Comparison of ENCODE assay signal across 26 cellular contexts in genomic region chr2:137718786-137719185, GRCh38.
"Had no signal": no experiment of that assay in that cellular context is flagged by ENCODE, and none has a peak within 500 bp of the region (broad histone marks: within the 10 kb centered on the region; RNA-seq: fewer than 3 reads in every experiment).

No MANE protein-coding gene starts in this region.

- H3K4me3 ChIP-seq: stomach, suprapubic skin, testis, thoracic aorta, thyroid gland, tibial artery, tibial nerve, transverse colon, upper lobe of left lung, upper lobe of right lung, uterus, vagina had no signal

- H3K27me3 ChIP-seq: stomach, suprapubic skin, testis, thyroid gland, tibial artery, tibial nerve, transverse colon, upper lobe of left lung, upper lobe of right lung, uterus, vagina had no signal

- H3K36me3 ChIP-seq: stomach, suprapubic skin, thoracic aorta, thyroid gland, tibial artery, tibial nerve, transverse colon, upper lobe of left lung, upper lobe of right lung, uterus, vagina had no signal

- H3K27ac ChIP-seq: stomach, suprapubic skin, testis, thoracic aorta, thyroid gland, tibial artery, tibial nerve, transverse colon, upper lobe of left lung, upper lobe of right lung, uterus, vagina had no signal

- H3K9me3 ChIP-seq: suprapubic skin, testis, thoracic aorta, thyroid gland, transverse colon, upper lobe of right lung, uterus, vagina had no signal

- FAIRE-seq: urothelium cell line had no signal

- ATAC-seq: stimulated activated effector memory CD8-positive, alpha-beta T cell treated with anti-CD3 and anti-CD28 coated beads, Interleukin-12 subunit alpha, Interleukin-12 subunit beta, amount 100 ng/mL, for 72 hours; stimulated activated memory B cell treated with anti-CD40 and anti-IgM and Interleukin-4, amounts not matched to agents 10 μg/mL and 1 μg/mL and 100 μg/mL, for 72 hours; stimulated activated naive B cell treated with anti-CD40 and anti-IgM and Interleukin-4, amounts not matched to agents 10 μg/mL and 1 μg/mL and 100 μg/mL, for 72 hours; stimulated activated naive CD8-positive, alpha-beta T cell treated with anti-CD3 and anti-CD28 coated beads, Interleukin-15, amount 100 ng/mL, for 72 hours; stimulated activated naive CD8-positive, alpha-beta T cell treated with anti-CD3 and anti-CD28 coated beads, Interleukin-15, Interleukin-2, amounts not matched to agents 100 U/mL and 50 U/mL, for 24 hours; upper lobe of right lung had no signal

- H3K4me1 ChIP-seq: stomach, suprapubic skin, testis, thyroid gland, tibial artery, tibial nerve, transverse colon, upper lobe of left lung, upper lobe of right lung, uterus, vagina had no signal

- DNase-seq: stimulated activated CD4-positive, alpha-beta T cell treated with anti-CD3 and anti-CD28 coated beads, Interleukin-2, amount 100 ng/mL, for 48 hours; stimulated activated CD4-positive, alpha-beta T cell treated with anti-CD3 and anti-CD28 coated beads, Interleukin-4, amount 100 ng/mL, for 1 hour; stimulated activated CD4-positive, alpha-beta T cell treated with anti-CD3 and anti-CD28 coated beads, Interleukin-4, amount 100 ng/mL, for 24 hours; stimulated activated CD4-positive, alpha-beta T cell treated with anti-CD3 and anti-CD28 coated beads, Interleukin-4, amount 100 ng/mL, for 4 hours; stimulated activated CD8-positive, alpha-beta memory T cell treated with anti-CD3 and anti-CD28 coated beads, Interleukin-4, amount 100 ng/mL, for 48 hours; stimulated activated naive B cell treated with anti-CD40 and anti-IgM and Interleukin-4, amounts not matched to agents 10 μg/mL and 1 μg/mL and 100 μg/mL, for 72 hours; stimulated activated naive CD4-positive, alpha-beta T cell; stimulated activated naive CD4-positive, alpha-beta T cell treated with Interleukin-2 at 50 U/mL for 16 hours; stimulated activated naive CD8-positive, alpha-beta T cell treated with anti-CD3 and anti-CD28 coated beads, Interleukin-15, amount 100 ng/mL, for 72 hours; stimulated activated naive CD8-positive, alpha-beta T cell treated with anti-CD3 and anti-CD28 coated beads, Interleukin-15, Interleukin-2, amounts not matched to agents 100 U/mL and 50 U/mL, for 24 hours; stomach; substantia nigra; testis; thyroid gland; tibial artery; transverse colon; upper lobe of left lung; upper lobe of right lung; uterus had no signal
